9 cellular contexts compared by ENCODE assay signal in genomic region chr1:171252482-171252881, GRCh38. TPM values are rescaled to one million over a fixed set of nuclear protein-coding genes. Genes with fewer than 3 reads are reported as not detected.
DNase-seq lines count a peak whose midpoint lies in the region; ATAC-seq and TF ChIP-seq lines count a peak whose summit lies in the region.
"Had no signal": no experiment of that assay in that cellular context is flagged by ENCODE, and none has a peak within 500 bp of the region (broad histone marks: within the 10 kb centered on the region; RNA-seq: fewer than 3 reads in every experiment).

No MANE protein-coding gene starts in this region.

- no peak overlapping the region for H3K4me3 ChIP-seq in Caco-2 (ENCODE audit: low read depth, low read length)

- ATAC-seq in GM19043 (IDR thresholded peaks at IDR 0.05; ENCODE audit: low read depth, unreplicated experiment) (peak; percentile 93), HG03045 (IDR thresholded peaks at IDR 0.05; ENCODE audit: unreplicated experiment) (peak; percentile 85), T-cell (replicated peaks in 1 of 4) (peak in 2 of 4 experiments; percentile 36 to 41), SK-N-SH treated with all-trans-retinoic acid at 6 μM for 48 hours (no peak)

- H3K4me1 ChIP-seq in Caco-2: peaks cover 29% of the 10 kb centered on the region

- CTCF ChIA-PET in Caco-2 (lab: Charles Lee): interaction anchor here (3.9 kb wide), 1 partner anchor 61 kb away, joined by 19 read pairs; the partner anchor contains the start of gene FMO4
- CTCF ChIA-PET in T-cell (lab: Charles Lee): interaction anchor here in 1 of 2 donors (1.1 kb wide), 1 partner anchor 26 kb away, joined by 4 read pairs; no protein-coding TSS in a partner anchor

- TF ChIP-seq CTCF in Caco-2 (IDR thresholded peaks at IDR 0.05; ENCODE audit: insufficient read depth in 1 of 2, low read depth in 1 of 2, low read length in 1 of 2, severe bottlenecking in 1 of 2, unreplicated experiment in 1 of 2): no peak

- H3K36me3 ChIP-seq in Caco-2 (ENCODE audit: control insufficient read depth, insufficient read depth, low read length): no peaks in the 10 kb centered on the region

- H3K4me3 Mint-ChIP-seq in Caco-2 (ENCODE audit: unreplicated experiment) (peak overlapping the region; percentile 17), T-cell (peak overlapping the region; percentile 29 to 53 (median 49))
- H3K4me3 Mint-ChIP-seq: dendritic cell treated with granulocyte-macrophage colony-stimulating factor and Interleukin-4, amounts not matched to agents 40 ng/mL and 50 ng/mL, for 4 days had no signal

- H3K27me3 ChIP-seq in Caco-2 (replicated peaks; ENCODE audit: control insufficient read depth, insufficient read depth, low read length): no peaks in the 10 kb centered on the region

- DNase-seq in Caco-2: no peak
- peak in 1 of 34 experiments; percentile 28 for DNase-seq in T-cell
- no peak for DNase-seq in mucosa of gallbladder (ENCODE audit: low spot score)
- DNase-seq in D341Med (ENCODE audit: low spot score): no peak
- DNase-seq in middle frontal gyrus (ENCODE audit: extremely low spot score, low spot score): no peak

- POLR2A ChIA-PET in Caco-2 (lab: Charles Lee): no interaction called here
- POLR2A ChIA-PET in T-cell (lab: Charles Lee): no interaction called here

- H3K9me3 ChIP-seq in Caco-2: no peaks in the 10 kb centered on the region

- H3K4me1 Mint-ChIP-seq in Caco-2 (ENCODE audit: low read depth, unreplicated experiment) (peaks cover 22% of the 10 kb centered on the region), T-cell (peaks cover 6 to 17% (median 11%) of the 10 kb centered on the region in 3 donors)

- no peaks in the 10 kb centered on the region for H3K36me3 Mint-ChIP-seq in Caco-2 (ENCODE audit: insufficient read depth, unreplicated experiment)
- H3K36me3 Mint-ChIP-seq in T-cell: no peaks in the 10 kb centered on the region

- intact Hi-C loops in Caco-2 (cut with micrococcal nuclease; ENCODE audit: unreplicated experiment): loop anchor here (10.0 kb wide), 1 partner anchor 232 kb away; the partner anchor contains the start of gene PRRC2C

- BruUV-seq in Caco-2 (replicated peaks; lab: Mats Ljungman, UMichigan): no TSS peak

- H3K9me3 Mint-ChIP-seq in Caco-2 (ENCODE audit: unreplicated experiment) (no peaks in the 10 kb centered on the region), T-cell (no peaks in the 10 kb centered on the region)
- H3K9me3 Mint-ChIP-seq: dendritic cell treated with granulocyte-macrophage colony-stimulating factor and Interleukin-4, amounts not matched to agents 40 ng/mL and 50 ng/mL, for 4 days had no signal

- no peaks in the 10 kb centered on the region for H3K27me3 Mint-ChIP-seq in Caco-2 (ENCODE audit: insufficient read depth, unreplicated experiment)
- peaks cover 48 to 50% of the 10 kb centered on the region in 2 donors for H3K27me3 Mint-ChIP-seq in T-cell

- no peak overlapping the region for H3K27ac Mint-ChIP-seq in Caco-2 (ENCODE audit: unreplicated experiment)
- H3K27ac Mint-ChIP-seq in T-cell: peak overlapping the region in 1 of 2 donors; percentile 44
- H3K27ac Mint-ChIP-seq: dendritic cell treated with granulocyte-macrophage colony-stimulating factor and Interleukin-4, amounts not matched to agents 40 ng/mL and 50 ng/mL, for 4 days had no signal

TF ChIP-seq in SK-N-SH treated with all-trans-retinoic acid at 6 μM for 48 hours, 23 proteins besides CTCF, POLR2A, EP300 and RAD21:
- TF ChIP-seq ZFP30 (CRISPR knock-in tag; IDR thresholded peaks at IDR 0.05) (no peak), ZNF8 (CRISPR knock-in tag; IDR thresholded peaks at IDR 0.05) (no peak), POU6F1 (CRISPR knock-in tag; IDR thresholded peaks at IDR 0.05; ENCODE audit: borderline replicate concordance, low read depth) (no peak), OSR1 (CRISPR knock-in tag; IDR thresholded peaks at IDR 0.05) (no peak), TSHZ2 (CRISPR knock-in tag; IDR thresholded peaks at IDR 0.05) (no peak)
TF ChIP-seq in SK-N-SH treated with all-trans-retinoic acid at 6 μM for 48 hours: peak in this region for 0.

RNA-seq across cellular contexts. Expression of gene FMO1, which starts 4.2 kb away (rescaled TPM):
- total RNA-seq in Caco-2 (2022) (0.77 TPM in 1 of 2 replicates, not detected in the other), T-cell (not detected), mucosa of gallbladder (not detected)
